In the genomic region with DNA sequence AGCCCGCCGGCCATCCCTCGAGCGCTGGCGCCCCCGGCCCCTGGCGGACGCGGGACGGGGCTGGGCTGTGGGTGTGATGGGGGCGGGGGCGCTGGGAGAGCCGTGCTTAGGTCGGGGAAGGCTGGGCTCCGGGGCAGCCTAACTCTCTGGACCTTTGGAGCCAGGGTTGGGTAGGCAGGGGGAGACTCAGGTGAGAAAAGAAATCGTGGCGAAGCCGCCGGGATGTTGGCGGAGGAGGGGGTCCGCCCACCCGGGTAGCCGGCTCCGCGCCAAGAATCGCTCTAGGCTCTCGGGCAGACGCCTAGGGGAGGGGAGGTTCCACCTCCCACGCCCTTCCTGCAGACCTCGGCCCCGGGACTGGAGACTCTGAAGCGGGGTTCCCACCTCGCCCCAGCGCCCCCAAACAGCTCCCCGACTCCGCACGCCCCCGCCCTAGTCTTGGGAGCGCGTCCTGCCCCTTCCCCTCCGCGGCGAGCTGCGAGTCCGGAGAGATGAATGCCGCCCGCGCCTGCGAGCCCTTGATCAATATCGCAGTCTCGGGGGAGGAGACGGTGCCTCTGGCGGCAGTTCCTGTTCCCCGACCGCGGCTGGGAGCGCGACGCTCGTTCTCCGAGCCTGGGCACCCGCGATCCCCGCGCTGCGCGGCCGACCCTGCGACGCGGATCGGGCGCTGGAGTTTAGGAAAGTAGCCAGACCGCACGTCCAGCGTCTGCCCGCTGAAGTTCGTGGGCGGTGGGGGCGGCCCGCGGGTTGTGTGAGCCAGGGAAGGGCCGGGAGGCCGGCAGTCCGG, we compare ENCODE assay signal across 1 cellular context.
TF ChIP-seq lines count a peak whose summit lies in the region.

No MANE protein-coding gene starts in this region.

TF ChIP-seq in HepG2, 621 proteins besides CTCF, POLR2A, EP300 and RAD21 (continued from another document):
- TF ChIP-seq ASH2L (IDR thresholded peaks at IDR 0.05; ENCODE audit: insufficient read length, low read depth, low read length) (no peak), NRL (CRISPR knock-in tag; IDR thresholded peaks at IDR 0.05; ENCODE audit: borderline replicate concordance) (0 out of 2 replicates have a peak, but pooled peaks have one; percentile 14), SP4 (CRISPR knock-in tag; IDR thresholded peaks at IDR 0.05) (peak; percentile 50; the same call in 1 of the 2 replicates), RXRA (CRISPR knock-in tag; IDR thresholded peaks at IDR 0.05) (0 out of 2 replicates have a peak, but pooled peaks have one; percentile 18), ZFP90 (CRISPR knock-in tag; IDR thresholded peaks at IDR 0.05; ENCODE audit: borderline replicate concordance) (peak; percentile 46; the same call in 1 of the 2 replicates), ELF1 (CRISPR knock-in tag; IDR thresholded peaks at IDR 0.05) (no peak), ZNF546 (CRISPR knock-in tag; conservative IDR thresholded peaks at IDR 0.05) (0 out of 2 replicates have a peak, but pooled peaks have one; percentile 63), SOX5 (CRISPR knock-in tag; IDR thresholded peaks at IDR 0.05; ENCODE audit: borderline replicate concordance) (no peak), HNF4G (IDR thresholded peaks at IDR 0.05; ENCODE audit: borderline replicate concordance, low read depth, low read length) (no peak), HNF4G (CRISPR knock-in tag; IDR thresholded peaks at IDR 0.05; ENCODE audit: borderline replicate concordance, low read depth) (no peak), TBX2 (CRISPR knock-in tag; IDR thresholded peaks at IDR 0.05; ENCODE audit: borderline replicate concordance) (peak; percentile 36; the same call in 1 of the 2 replicates)
